1 cellular context compared by ENCODE assay signal in genomic region chr5:143592648-143593047, GRCh38.
TF ChIP-seq lines count a peak whose summit lies in the region.

No MANE protein-coding gene starts in this region.

TF ChIP-seq in H1, 55 proteins besides CTCF, POLR2A, EP300 and RAD21 (continued from another document):
- TF ChIP-seq CHD7 (IDR thresholded peaks at IDR 0.05; ENCODE audit: insufficient replicate concordance, low read length) (no peak), EZH2 (IDR thresholded peaks at IDR 0.05; ENCODE audit: low read depth, low read length, severe bottlenecking) (no peak), CBX5 (IDR thresholded peaks at IDR 0.05; ENCODE audit: low read depth, low read length) (no peak), RFX5 (IDR thresholded peaks at IDR 0.05; ENCODE audit: borderline replicate concordance, low read depth, low read length) (no peak), SIRT6 (IDR thresholded peaks at IDR 0.05; ENCODE audit: low read length) (no peak), KDM5A (IDR thresholded peaks at IDR 0.05; ENCODE audit: low read length) (no peak), ASH2L (IDR thresholded peaks at IDR 0.05; ENCODE audit: low read length) (no peak), BRCA1 (IDR thresholded peaks at IDR 0.05; ENCODE audit: low read depth, low read length) (no peak), NRF1 (IDR thresholded peaks at IDR 0.05; ENCODE audit: low read depth, low read length) (no peak), CREB1 (IDR thresholded peaks at IDR 0.05) (no peak), ZNF274 (IDR thresholded peaks at IDR 0.05; ENCODE audit: borderline replicate concordance, extremely low read depth, low read length) (no peak), TAF7 (optimal IDR thresholded peaks at IDR 0.05; ENCODE audit: borderline replicate concordance, low read depth, low read length) (no peak), JUN (IDR thresholded peaks at IDR 0.05; ENCODE audit: low read depth, low read length) (no peak), CHD1 (IDR thresholded peaks at IDR 0.05; ENCODE audit: low read depth, low read length) (no peak), SUZ12 (IDR thresholded peaks at IDR 0.05; ENCODE audit: low read length) (no peak)
- TF ChIP-seq, protein P1, sequence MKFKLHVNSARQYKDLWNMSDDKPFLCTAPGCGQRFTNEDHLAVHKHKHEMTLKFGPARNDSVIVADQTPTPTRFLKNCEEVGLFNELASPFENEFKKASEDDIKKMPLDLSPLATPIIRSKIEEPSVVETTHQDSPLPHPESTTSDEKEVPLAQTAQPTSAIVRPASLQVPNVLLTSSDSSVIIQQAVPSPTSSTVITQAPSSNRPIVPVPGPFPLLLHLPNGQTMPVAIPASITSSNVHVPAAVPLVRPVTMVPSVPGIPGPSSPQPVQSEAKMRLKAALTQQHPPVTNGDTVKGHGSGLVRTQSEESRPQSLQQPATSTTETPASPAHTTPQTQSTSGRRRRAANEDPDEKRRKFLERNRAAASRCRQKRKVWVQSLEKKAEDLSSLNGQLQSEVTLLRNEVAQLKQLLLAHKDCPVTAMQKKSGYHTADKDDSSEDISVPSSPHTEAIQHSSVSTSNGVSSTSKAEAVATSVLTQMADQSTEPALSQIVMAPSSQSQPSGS (IDR thresholded peaks at IDR 0.05; ENCODE audit: low read length) = no peak
